In genomic region chr12:123344086-123344485, GRCh38 we compare ENCODE assay signal across 23 cellular contexts.
"Had no signal": no experiment of that assay in that cellular context is flagged by ENCODE, and none has a peak within 500 bp of the region (broad histone marks: within the 10 kb centered on the region; RNA-seq: fewer than 3 reads in every experiment).

No MANE protein-coding gene starts in this region.

- H3K4me1 ChIP-seq: esophagus muscularis mucosa, gastrocnemius medialis, neural progenitor cell, pancreas, stomach had no signal

- DNase-seq: central memory CD4-positive, alpha-beta T cell; cortex of kidney; dorsolateral prefrontal cortex; effector CD8-positive, alpha-beta T cell; gastrocnemius medialis; immature natural killer cell; kidney; left cardiac atrium; mucosa of descending colon; naive thymus-derived CD8-positive, alpha-beta T cell; nucleus accumbens; pancreas; right cardiac atrium; stimulated activated CD4-positive, alpha-beta T cell treated with anti-CD3 and anti-CD28 coated beads, Interleukin-4, amount 100 ng/mL, for 24 hours; stimulated activated naive B cell treated with anti-CD40 and anti-IgM and Interleukin-4, amounts not matched to agents 10 μg/mL and 1 μg/mL and 100 μg/mL, for 72 hours; stomach; substantia nigra; trophoblast cell had no signal

- H3K4me3 ChIP-seq: dorsolateral prefrontal cortex, esophagus muscularis mucosa, gastrocnemius medialis, mucosa of descending colon, neural progenitor cell, pancreas, stomach had no signal

- H3K9ac ChIP-seq: neural progenitor cell had no signal

- H3K27me3 Mint-ChIP-seq: naive thymus-derived CD8-positive, alpha-beta T cell; progenitor cell of endocrine pancreas; stimulated activated naive B cell treated with anti-CD40 and anti-IgM and Interleukin-4, amounts not matched to agents 10 μg/mL and 1 μg/mL and 100 μg/mL, for 72 hours had no signal

- H3K4me1 Mint-ChIP-seq: neural progenitor cell had no signal

- H3K27ac Mint-ChIP-seq: immature natural killer cell, neural progenitor cell, progenitor cell of endocrine pancreas had no signal

- ATAC-seq: gastrocnemius medialis; left cardiac atrium; mucosa of descending colon; naive thymus-derived CD8-positive, alpha-beta T cell; pancreas; right cardiac atrium; stimulated activated naive B cell treated with anti-CD40 and anti-IgM and Interleukin-4, amounts not matched to agents 10 μg/mL and 1 μg/mL and 100 μg/mL, for 72 hours had no signal

- H3K9me3 ChIP-seq: esophagus muscularis mucosa, gastrocnemius medialis, mucosa of descending colon, pancreas, stomach had no signal

- H3K27ac ChIP-seq: dorsolateral prefrontal cortex, epithelial cell of prostate, esophagus muscularis mucosa, gastrocnemius medialis, neural progenitor cell, pancreas, stomach had no signal

- H2AFZ ChIP-seq: neural progenitor cell had no signal

- H3K27me3 ChIP-seq: dorsolateral prefrontal cortex, esophagus muscularis mucosa, gastrocnemius medialis, neural progenitor cell, pancreas, stomach had no signal

- H3K4me2 ChIP-seq: neural progenitor cell had no signal

- H3K4me3 Mint-ChIP-seq: immature natural killer cell; naive thymus-derived CD8-positive, alpha-beta T cell; neural progenitor cell; stimulated activated naive B cell treated with anti-CD40 and anti-IgM and Interleukin-4, amounts not matched to agents 10 μg/mL and 1 μg/mL and 100 μg/mL, for 72 hours had no signal

- H3K9me3 Mint-ChIP-seq: naive thymus-derived CD8-positive, alpha-beta T cell; neural progenitor cell; stimulated activated naive B cell treated with anti-CD40 and anti-IgM and Interleukin-4, amounts not matched to agents 10 μg/mL and 1 μg/mL and 100 μg/mL, for 72 hours had no signal

- FAIRE-seq: endometrium, kidney, pancreas had no signal
